Comparison of ENCODE assay signal across 22 cellular contexts in genomic region chr3:127062926-127063325, GRCh38.
DNase-seq lines count a peak whose midpoint lies in the region; ATAC-seq, FAIRE-seq and TF ChIP-seq lines count a peak whose summit lies in the region.
"Had no signal": no experiment of that assay in that cellular context is flagged by ENCODE, and none has a peak within 500 bp of the region (broad histone marks: within the 10 kb centered on the region; RNA-seq: fewer than 3 reads in every experiment).

No MANE protein-coding gene starts in this region.

- no peak overlapping the region for H3K4ac ChIP-seq in neuronal stem cell (ENCODE audit: low read length)

- TF ChIP-seq EP300 in HepG2 (IDR thresholded peaks at IDR 0.05; ENCODE audit: low read depth in 2 of 2, low read length in 2 of 2) (no peak), HepG2 (CRISPR knock-in tag; IDR thresholded peaks at IDR 0.05; ENCODE audit: borderline replicate concordance) (no peak)

- no peak overlapping the region for H3K14ac ChIP-seq in neuronal stem cell (ENCODE audit: low read length)

- H3K36me3 ChIP-seq in right lobe of liver (no peaks in the 10 kb centered on the region), HepG2 (replicated peaks in 1 of 2; ENCODE audit: control insufficient read depth in 1 of 2, insufficient read depth in 2 of 2, low read length in 2 of 2) (no peaks in the 10 kb centered on the region), neuronal stem cell (replicated peaks in 1 of 2; ENCODE audit: control insufficient read depth in 2 of 2, insufficient read depth in 2 of 2, low read length in 2 of 2) (no peaks in the 10 kb centered on the region), upper lobe of right lung (no peaks in the 10 kb centered on the region), small intestine (ENCODE audit: control insufficient read depth in 2 of 2, insufficient read depth in 2 of 2, low read length in 2 of 2) (no peaks in the 10 kb centered on the region)
- H3K36me3 ChIP-seq: Peyer's patch had no signal

- ATAC-seq in right lobe of liver (peak in 1 of 4 donors; percentile 24), HepG2 (no peak), upper lobe of right lung (no peak), HG03460 (IDR thresholded peaks at IDR 0.05; ENCODE audit: unreplicated experiment) (no peak)
- ATAC-seq: A549, HCT116 had no signal

- H3K79me1 ChIP-seq in neuronal stem cell (ENCODE audit: low read depth, low read length), result no peaks in the 10 kb centered on the region

- H2BK120ac ChIP-seq in neuronal stem cell (ENCODE audit: low read depth, low read length), result no peak overlapping the region

- no peak overlapping the region for H3K27ac ChIP-seq in right lobe of liver
- H3K27ac ChIP-seq in HepG2 (ENCODE audit: extremely low read length, insufficient read depth, low read length), result no peak overlapping the region
- H3K27ac ChIP-seq in neuronal stem cell (replicated peaks; ENCODE audit: low read length), result no peak overlapping the region
- no peak overlapping the region for H3K27ac ChIP-seq in upper lobe of right lung
- H3K27ac ChIP-seq in small intestine (ENCODE audit: low read depth in 1 of 2, low read length in 1 of 2), result no peak overlapping the region
- H3K27ac ChIP-seq: A549, Peyer's patch had no signal

- 63% methylated on average over 4 of the region's 13 CpGs for WGBS in right lobe of liver (ENCODE audit: insufficient coverage, low coverage, low lambda C conversion rate, missing lambda C conversion rate)
- 45% methylated on average over 7 of the region's 13 CpGs for WGBS in HepG2 (ENCODE audit: low lambda C conversion rate)
- WGBS in neuronal stem cell (ENCODE audit: extremely low coverage in 2 of 2, insufficient read length in 2 of 2, insufficient replicate concordance in 1 of 2), 2 donors, result no CpG with 5 or more reads among the region's 13 CpGs
- 74 to 80% (median 79%) methylated on average over 13 of the region's 13 CpGs for WGBS in small intestine, 3 donors

- H2BK12ac ChIP-seq in neuronal stem cell (ENCODE audit: low read length), result no peak overlapping the region

- H3K18ac ChIP-seq in neuronal stem cell (ENCODE audit: low read length), result peak overlapping the region; percentile 46

- no peak for FAIRE-seq in HepG2 (lab: Jason Lieb, UNC)
- no peak for FAIRE-seq in small intestine (lab: Jason Lieb, UNC)
- FAIRE-seq: A549, D721Med, GM19239, H1 had no signal

- no peak overlapping the region for H4K8ac ChIP-seq in neuronal stem cell (ENCODE audit: low read depth, low read length)

- no TSS peak for BruUV-seq in HepG2 (replicated peaks; lab: Mats Ljungman, UMichigan)

- no peaks in the 10 kb centered on the region for H3K79me2 ChIP-seq in HepG2 (ENCODE audit: insufficient read depth, low read length)

- H3K27me3 ChIP-seq in right lobe of liver (no peaks in the 10 kb centered on the region), HepG2 (ENCODE audit: control insufficient read depth in 1 of 2, insufficient read depth in 2 of 2, low read length in 2 of 2) (peaks cover 4 to 21% of the 10 kb centered on the region in 2 experiments; a peak in 4 of 5 replicates), neuronal stem cell (ENCODE audit: control insufficient read depth in 3 of 3, insufficient read depth in 3 of 3, low read depth in 1 of 3, low read length in 3 of 3) (no peaks in the 10 kb centered on the region), upper lobe of right lung (no peaks in the 10 kb centered on the region), small intestine (ENCODE audit: control insufficient read depth in 2 of 2, insufficient read depth in 2 of 2, low read length in 2 of 2) (peaks cover 0 to 2% of the 10 kb centered on the region in 2 donors)
- H3K27me3 ChIP-seq: Peyer's patch had no signal

- H4K20me1 ChIP-seq in HepG2 (ENCODE audit: insufficient read depth, low read length), result no peaks in the 10 kb centered on the region

- CTCF ChIA-PET in HepG2 (lab: Yijun Ruan, JAX; ENCODE audit: low intra/inter-chr PET ratio, low total read pairs), result no interaction called here

- no peak overlapping the region for H2BK5ac ChIP-seq in neuronal stem cell (ENCODE audit: low read length)

- TF ChIP-seq CTCF in right lobe of liver (IDR thresholded peaks at IDR 0.05) (no peak), HepG2 (CRISPR knock-in tag; IDR thresholded peaks at IDR 0.05) (no peak), upper lobe of right lung (IDR thresholded peaks at IDR 0.05) (no peak)

- in situ Hi-C loops in HepG2 (cut with HindIII; ENCODE audit: extremely low pct_ligation_motif_present, low pct_unique_long_range_greater_than_20kb), result no loop called here

- DNase-seq in right lobe of liver (peak in 2 of 3 donors; percentile 26 to 34), HepG2 (ENCODE audit: low spot score) (no peak), islet precursor cell (peak; percentile 42), neuronal stem cell (ENCODE audit: low spot score) (no peak), upper lobe of right lung (peak; percentile 57), NCI-H2171 treated with DMSO at 0.1 percent for 48 hours (lab: John Stamatoyannopoulos, UW) (no peak), small intestine (no peak)
- DNase-seq: DMS53, GF-D8, Karpas-422, NCI-H1694, NCI-H2081, NCI-H2171, NCI-H524 treated with DMSO at 0.1 percent for 48 hours, NCI-H82 had no signal

- H4K91ac ChIP-seq in neuronal stem cell (ENCODE audit: low read depth, low read length, poor library complexity), result no peak overlapping the region

- H3K9me3 ChIP-seq in right lobe of liver (no peaks in the 10 kb centered on the region), HepG2 (ENCODE audit: low read length) (no peaks in the 10 kb centered on the region), neuronal stem cell (replicated peaks in 1 of 2; ENCODE audit: control insufficient read depth in 2 of 2, insufficient read depth in 1 of 2, low read depth in 1 of 2, low read length in 2 of 2) (no peaks in the 10 kb centered on the region), upper lobe of right lung (no peaks in the 10 kb centered on the region), small intestine (ENCODE audit: control insufficient read depth, low read depth) (no peaks in the 10 kb centered on the region)
- H3K9me3 ChIP-seq: A549, Peyer's patch had no signal

- H3K4me2 ChIP-seq in HepG2 (ENCODE audit: low read depth, low read length), result no peak overlapping the region
- H3K4me2 ChIP-seq in neuronal stem cell (ENCODE audit: insufficient read depth, low read length, poor library complexity, severe bottlenecking), result no peak overlapping the region
- H3K4me2 ChIP-seq: A549 had no signal

- H2BK15ac ChIP-seq in neuronal stem cell (ENCODE audit: low read length), result peak overlapping the region; percentile 13

- no peak overlapping the region for H2AK5ac ChIP-seq in neuronal stem cell (ENCODE audit: low read depth, low read length)

- H2AFZ ChIP-seq in HepG2 (ENCODE audit: low read length), result no peak overlapping the region
- no peak overlapping the region for H2AFZ ChIP-seq in neuronal stem cell (ENCODE audit: low read length)

- TF ChIP-seq POLR2A in right lobe of liver (IDR thresholded peaks at IDR 0.05) (no peak), HepG2 (IDR thresholded peaks at IDR 0.05; ENCODE audit: insufficient read depth in 1 of 2, low read depth in 2 of 2, low read length in 2 of 2) (no peak)

- H3K4me3 ChIP-seq in right lobe of liver, result no peak overlapping the region
- H3K4me3 ChIP-seq in HepG2 (replicated peaks in 1 of 3; ENCODE audit: insufficient read depth in 1 of 3, low read depth in 2 of 3, low read length in 3 of 3), result no peak overlapping the region
- H3K4me3 ChIP-seq in neuronal stem cell (ENCODE audit: low read length in 2 of 2), result no peak overlapping the region
- no peak overlapping the region for H3K4me3 ChIP-seq in upper lobe of right lung
- H3K4me3 ChIP-seq in small intestine (ENCODE audit: low read depth in 1 of 2, low read length in 2 of 2), result no peak overlapping the region
- H3K4me3 ChIP-seq: A549, Peyer's patch had no signal

- H3K23ac ChIP-seq in neuronal stem cell (ENCODE audit: low read depth, low read length, poor library complexity), result no peak overlapping the region

- intact Hi-C loops in right lobe of liver (cut with DNase I), result no loop called here
- intact Hi-C loops in HepG2 (cut with micrococcal nuclease; ENCODE audit: unreplicated experiment), result no loop called here
- intact Hi-C loops in upper lobe of right lung (cut with DNase I), result no loop called here

- POLR2A ChIA-PET in HepG2 (lab: Yijun Ruan, JAX), result no interaction called here

- H3K4me1 ChIP-seq in right lobe of liver (no peaks in the 10 kb centered on the region), HepG2 (ENCODE audit: insufficient read depth, low read length) (no peaks in the 10 kb centered on the region), neuronal stem cell (ENCODE audit: control insufficient read depth in 2 of 2, insufficient read depth in 1 of 2, low read depth in 1 of 2, low read length in 2 of 2) (peaks cover 0 to 4% of the 10 kb centered on the region in 2 donors), upper lobe of right lung (no peaks in the 10 kb centered on the region), small intestine (ENCODE audit: control insufficient read depth in 2 of 2, insufficient read depth in 1 of 2, low read depth in 1 of 2, low read length in 1 of 2) (no peaks in the 10 kb centered on the region)
- H3K4me1 ChIP-seq: A549, Peyer's patch had no signal

- H3K9ac ChIP-seq in HepG2 (ENCODE audit: insufficient read depth, low read depth, low read length) (no peak overlapping the region), neuronal stem cell (ENCODE audit: low read depth, low read length, poor library complexity) (no peak overlapping the region)

- no peak for TF ChIP-seq RAD21 in HepG2 (CRISPR knock-in tag; IDR thresholded peaks at IDR 0.05)

TF ChIP-seq in HepG2, 621 proteins besides CTCF, POLR2A, EP300 and RAD21 (continues in another document):
- no peak for TF ChIP-seq BHLHE40 (IDR thresholded peaks at IDR 0.05; ENCODE audit: low read length)
- TF ChIP-seq SNAPC2 (CRISPR knock-in tag; IDR thresholded peaks at IDR 0.05), result no peak
- no peak for TF ChIP-seq TARDBP (CRISPR knock-in tag; IDR thresholded peaks at IDR 0.05)
- TF ChIP-seq TOE1 (CRISPR knock-in tag; IDR thresholded peaks at IDR 0.05), result no peak
- no peak for TF ChIP-seq IRF2 (CRISPR knock-in tag; IDR thresholded peaks at IDR 0.05)
- TF ChIP-seq ZNF788 (CRISPR knock-in tag; IDR thresholded peaks at IDR 0.05; ENCODE audit: borderline replicate concordance), result no peak
- no peak for TF ChIP-seq DBP (CRISPR knock-in tag; IDR thresholded peaks at IDR 0.05; ENCODE audit: not compliant biosample characterization)
- no peak for TF ChIP-seq SNAPC5 (CRISPR knock-in tag; IDR thresholded peaks at IDR 0.05; ENCODE audit: borderline replicate concordance)
- TF ChIP-seq HNRNPL (IDR thresholded peaks at IDR 0.05; ENCODE audit: low read depth, low read length), result no peak
- TF ChIP-seq ZNF660 (CRISPR knock-in tag; IDR thresholded peaks at IDR 0.05; ENCODE audit: borderline replicate concordance, low read depth), result no peak

Comparison
In these comparisons a context has a peak if more than half of its experiments do, and no peak if none do; other contexts are left out.
1. DNase-seq: peak in right lobe of liver (2 of 3), islet precursor cell (single experiment) and upper lobe of right lung (single experiment); none in HepG2 (single experiment), neuronal stem cell (single experiment), NCI-H2171 treated with DMSO at 0.1 percent for 48 hours (single experiment) and small intestine (single experiment).